Comparison of ENCODE assay signal across 1 cellular context in genomic region chr5:29993286-29993685, GRCh38.
A peak's percentile ranks its signal among the peaks of the same experiment; 100 is the strongest.
TF ChIP-seq lines count a peak whose summit lies in the region.

No MANE protein-coding gene starts in this region.

TF ChIP-seq in K562, 482 proteins besides CTCF, POLR2A, EP300 and RAD21 (continued from another document and continues in another):
- TF ChIP-seq L3MBTL2 (IDR thresholded peaks at IDR 0.05): no peak
- TF ChIP-seq RBM14 (IDR thresholded peaks at IDR 0.05; ENCODE audit: borderline replicate concordance, insufficient read depth, low read depth, low read length): no peak
- no peak for TF ChIP-seq STAT5B (CRISPR knock-in tag; IDR thresholded peaks at IDR 0.05)
- TF ChIP-seq TARDBP (IDR thresholded peaks at IDR 0.05): no peak
- TF ChIP-seq PRPF4 (IDR thresholded peaks at IDR 0.05; ENCODE audit: insufficient read depth, low read depth, low read length, poor library complexity, severe bottlenecking): no peak
- no peak for TF ChIP-seq MEF2D (tag; conservative IDR thresholded peaks at IDR 0.05; ENCODE audit: low read depth)
- no peak for TF ChIP-seq GABPB1 (CRISPR knock-in tag; IDR thresholded peaks at IDR 0.05)
- TF ChIP-seq SOX6 (IDR thresholded peaks at IDR 0.05): 0 out of 2 replicates have a peak, but pooled peaks have one; percentile 49
- TF ChIP-seq, protein P1, sequence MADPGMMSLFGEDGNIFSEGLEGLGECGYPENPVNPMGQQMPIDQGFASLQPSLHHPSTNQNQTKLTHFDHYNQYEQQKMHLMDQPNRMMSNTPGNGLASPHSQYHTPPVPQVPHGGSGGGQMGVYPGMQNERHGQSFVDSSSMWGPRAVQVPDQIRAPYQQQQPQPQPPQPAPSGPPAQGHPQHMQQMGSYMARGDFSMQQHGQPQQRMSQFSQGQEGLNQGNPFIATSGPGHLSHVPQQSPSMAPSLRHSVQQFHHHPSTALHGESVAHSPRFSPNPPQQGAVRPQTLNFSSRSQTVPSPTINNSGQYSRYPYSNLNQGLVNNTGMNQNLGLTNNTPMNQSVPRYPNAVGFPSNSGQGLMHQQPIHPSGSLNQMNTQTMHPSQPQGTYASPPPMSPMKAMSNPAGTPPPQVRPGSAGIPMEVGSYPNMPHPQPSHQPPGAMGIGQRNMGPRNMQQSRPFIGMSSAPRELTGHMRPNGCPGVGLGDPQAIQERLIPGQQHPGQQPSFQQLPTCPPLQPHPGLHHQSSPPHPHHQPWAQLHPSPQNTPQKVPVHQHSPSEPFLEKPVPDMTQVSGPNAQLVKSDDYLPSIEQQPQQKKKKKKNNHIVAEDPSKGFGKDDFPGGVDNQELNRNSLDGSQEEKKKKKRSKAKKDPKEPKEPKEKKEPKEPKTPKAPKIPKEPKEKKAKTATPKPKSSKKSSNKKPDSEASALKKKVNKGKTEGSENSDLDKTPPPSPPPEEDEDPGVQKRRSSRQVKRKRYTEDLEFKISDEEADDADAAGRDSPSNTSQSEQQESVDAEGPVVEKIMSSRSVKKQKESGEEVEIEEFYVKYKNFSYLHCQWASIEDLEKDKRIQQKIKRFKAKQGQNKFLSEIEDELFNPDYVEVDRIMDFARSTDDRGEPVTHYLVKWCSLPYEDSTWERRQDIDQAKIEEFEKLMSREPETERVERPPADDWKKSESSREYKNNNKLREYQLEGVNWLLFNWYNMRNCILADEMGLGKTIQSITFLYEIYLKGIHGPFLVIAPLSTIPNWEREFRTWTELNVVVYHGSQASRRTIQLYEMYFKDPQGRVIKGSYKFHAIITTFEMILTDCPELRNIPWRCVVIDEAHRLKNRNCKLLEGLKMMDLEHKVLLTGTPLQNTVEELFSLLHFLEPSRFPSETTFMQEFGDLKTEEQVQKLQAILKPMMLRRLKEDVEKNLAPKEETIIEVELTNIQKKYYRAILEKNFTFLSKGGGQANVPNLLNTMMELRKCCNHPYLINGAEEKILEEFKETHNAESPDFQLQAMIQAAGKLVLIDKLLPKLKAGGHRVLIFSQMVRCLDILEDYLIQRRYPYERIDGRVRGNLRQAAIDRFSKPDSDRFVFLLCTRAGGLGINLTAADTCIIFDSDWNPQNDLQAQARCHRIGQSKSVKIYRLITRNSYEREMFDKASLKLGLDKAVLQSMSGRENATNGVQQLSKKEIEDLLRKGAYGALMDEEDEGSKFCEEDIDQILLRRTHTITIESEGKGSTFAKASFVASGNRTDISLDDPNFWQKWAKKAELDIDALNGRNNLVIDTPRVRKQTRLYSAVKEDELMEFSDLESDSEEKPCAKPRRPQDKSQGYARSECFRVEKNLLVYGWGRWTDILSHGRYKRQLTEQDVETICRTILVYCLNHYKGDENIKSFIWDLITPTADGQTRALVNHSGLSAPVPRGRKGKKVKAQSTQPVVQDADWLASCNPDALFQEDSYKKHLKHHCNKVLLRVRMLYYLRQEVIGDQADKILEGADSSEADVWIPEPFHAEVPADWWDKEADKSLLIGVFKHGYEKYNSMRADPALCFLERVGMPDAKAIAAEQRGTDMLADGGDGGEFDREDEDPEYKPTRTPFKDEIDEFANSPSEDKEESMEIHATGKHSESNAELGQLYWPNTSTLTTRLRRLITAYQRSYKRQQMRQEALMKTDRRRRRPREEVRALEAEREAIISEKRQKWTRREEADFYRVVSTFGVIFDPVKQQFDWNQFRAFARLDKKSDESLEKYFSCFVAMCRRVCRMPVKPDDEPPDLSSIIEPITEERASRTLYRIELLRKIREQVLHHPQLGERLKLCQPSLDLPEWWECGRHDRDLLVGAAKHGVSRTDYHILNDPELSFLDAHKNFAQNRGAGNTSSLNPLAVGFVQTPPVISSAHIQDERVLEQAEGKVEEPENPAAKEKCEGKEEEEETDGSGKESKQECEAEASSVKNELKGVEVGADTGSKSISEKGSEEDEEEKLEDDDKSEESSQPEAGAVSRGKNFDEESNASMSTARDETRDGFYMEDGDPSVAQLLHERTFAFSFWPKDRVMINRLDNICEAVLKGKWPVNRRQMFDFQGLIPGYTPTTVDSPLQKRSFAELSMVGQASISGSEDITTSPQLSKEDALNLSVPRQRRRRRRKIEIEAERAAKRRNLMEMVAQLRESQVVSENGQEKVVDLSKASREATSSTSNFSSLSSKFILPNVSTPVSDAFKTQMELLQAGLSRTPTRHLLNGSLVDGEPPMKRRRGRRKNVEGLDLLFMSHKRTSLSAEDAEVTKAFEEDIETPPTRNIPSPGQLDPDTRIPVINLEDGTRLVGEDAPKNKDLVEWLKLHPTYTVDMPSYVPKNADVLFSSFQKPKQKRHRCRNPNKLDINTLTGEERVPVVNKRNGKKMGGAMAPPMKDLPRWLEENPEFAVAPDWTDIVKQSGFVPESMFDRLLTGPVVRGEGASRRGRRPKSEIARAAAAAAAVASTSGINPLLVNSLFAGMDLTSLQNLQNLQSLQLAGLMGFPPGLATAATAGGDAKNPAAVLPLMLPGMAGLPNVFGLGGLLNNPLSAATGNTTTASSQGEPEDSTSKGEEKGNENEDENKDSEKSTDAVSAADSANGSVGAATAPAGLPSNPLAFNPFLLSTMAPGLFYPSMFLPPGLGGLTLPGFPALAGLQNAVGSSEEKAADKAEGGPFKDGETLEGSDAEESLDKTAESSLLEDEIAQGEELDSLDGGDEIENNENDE (IDR thresholded peaks at IDR 0.05; ENCODE audit: low read depth, low read length): no peak
- TF ChIP-seq NFIC (IDR thresholded peaks at IDR 0.05): peak; percentile 61
- no peak for TF ChIP-seq PRMT5 (CRISPR knock-in tag; IDR thresholded peaks at IDR 0.05)
- no peak for TF ChIP-seq TBL1XR1 (IDR thresholded peaks at IDR 0.05; ENCODE audit: low read length in 2 of 2)
- TF ChIP-seq CC2D1A (IDR thresholded peaks at IDR 0.05): peak; percentile 50; the same call in 1 of the 2 replicates
- TF ChIP-seq, protein P2, sequence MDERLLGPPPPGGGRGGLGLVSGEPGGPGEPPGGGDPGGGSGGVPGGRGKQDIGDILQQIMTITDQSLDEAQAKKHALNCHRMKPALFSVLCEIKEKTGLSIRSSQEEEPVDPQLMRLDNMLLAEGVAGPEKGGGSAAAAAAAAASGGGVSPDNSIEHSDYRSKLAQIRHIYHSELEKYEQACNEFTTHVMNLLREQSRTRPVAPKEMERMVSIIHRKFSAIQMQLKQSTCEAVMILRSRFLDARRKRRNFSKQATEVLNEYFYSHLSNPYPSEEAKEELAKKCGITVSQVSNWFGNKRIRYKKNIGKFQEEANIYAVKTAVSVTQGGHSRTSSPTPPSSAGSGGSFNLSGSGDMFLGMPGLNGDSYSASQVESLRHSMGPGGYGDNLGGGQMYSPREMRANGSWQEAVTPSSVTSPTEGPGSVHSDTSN (CRISPR knock-in tag; IDR thresholded peaks at IDR 0.05; ENCODE audit: low read depth): no peak
- TF ChIP-seq, protein P2 (tag; conservative IDR thresholded peaks at IDR 0.05; ENCODE audit: low read depth): peak; percentile 49; the same call in 1 of the 2 replicates
- TF ChIP-seq STAG1 (CRISPR knock-in tag; IDR thresholded peaks at IDR 0.05; ENCODE audit: borderline replicate concordance): no peak
- TF ChIP-seq ZNF77 (CRISPR knock-in tag; IDR thresholded peaks at IDR 0.05): no peak
- no peak for TF ChIP-seq ETV5 (CRISPR knock-in tag; IDR thresholded peaks at IDR 0.05; ENCODE audit: low read depth)
- TF ChIP-seq DPF2 (IDR thresholded peaks at IDR 0.05): peak; percentile 90
- no peak for TF ChIP-seq RBM15 (IDR thresholded peaks at IDR 0.05; ENCODE audit: insufficient read depth, low read length)
- TF ChIP-seq ZNF431 (CRISPR knock-in tag; IDR thresholded peaks at IDR 0.05): no peak
- no peak for TF ChIP-seq GATAD2B (IDR thresholded peaks at IDR 0.05; ENCODE audit: borderline replicate concordance)
- peak; percentile 77 for TF ChIP-seq HMBOX1 (IDR thresholded peaks at IDR 0.05)
- TF ChIP-seq, protein P3, sequence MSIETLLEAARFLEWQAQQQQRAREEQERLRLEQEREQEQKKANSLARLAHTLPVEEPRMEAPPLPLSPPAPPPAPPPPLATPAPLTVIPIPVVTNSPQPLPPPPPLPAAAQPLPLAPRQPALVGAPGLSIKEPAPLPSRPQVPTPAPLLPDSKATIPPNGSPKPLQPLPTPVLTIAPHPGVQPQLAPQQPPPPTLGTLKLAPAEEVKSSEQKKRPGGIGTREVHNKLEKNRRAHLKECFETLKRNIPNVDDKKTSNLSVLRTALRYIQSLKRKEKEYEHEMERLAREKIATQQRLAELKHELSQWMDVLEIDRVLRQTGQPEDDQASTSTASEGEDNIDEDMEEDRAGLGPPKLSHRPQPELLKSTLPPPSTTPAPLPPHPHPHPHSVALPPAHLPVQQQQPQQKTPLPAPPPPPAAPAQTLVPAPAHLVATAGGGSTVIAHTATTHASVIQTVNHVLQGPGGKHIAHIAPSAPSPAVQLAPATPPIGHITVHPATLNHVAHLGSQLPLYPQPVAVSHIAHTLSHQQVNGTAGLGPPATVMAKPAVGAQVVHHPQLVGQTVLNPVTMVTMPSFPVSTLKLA (conservative IDR thresholded peaks at IDR 0.05): no peak
- no peak for TF ChIP-seq THRAP3 (IDR thresholded peaks at IDR 0.05; ENCODE audit: borderline replicate concordance)
- TF ChIP-seq SNIP1 (IDR thresholded peaks at IDR 0.05; ENCODE audit: low read depth): no peak
- TF ChIP-seq, protein P4, sequence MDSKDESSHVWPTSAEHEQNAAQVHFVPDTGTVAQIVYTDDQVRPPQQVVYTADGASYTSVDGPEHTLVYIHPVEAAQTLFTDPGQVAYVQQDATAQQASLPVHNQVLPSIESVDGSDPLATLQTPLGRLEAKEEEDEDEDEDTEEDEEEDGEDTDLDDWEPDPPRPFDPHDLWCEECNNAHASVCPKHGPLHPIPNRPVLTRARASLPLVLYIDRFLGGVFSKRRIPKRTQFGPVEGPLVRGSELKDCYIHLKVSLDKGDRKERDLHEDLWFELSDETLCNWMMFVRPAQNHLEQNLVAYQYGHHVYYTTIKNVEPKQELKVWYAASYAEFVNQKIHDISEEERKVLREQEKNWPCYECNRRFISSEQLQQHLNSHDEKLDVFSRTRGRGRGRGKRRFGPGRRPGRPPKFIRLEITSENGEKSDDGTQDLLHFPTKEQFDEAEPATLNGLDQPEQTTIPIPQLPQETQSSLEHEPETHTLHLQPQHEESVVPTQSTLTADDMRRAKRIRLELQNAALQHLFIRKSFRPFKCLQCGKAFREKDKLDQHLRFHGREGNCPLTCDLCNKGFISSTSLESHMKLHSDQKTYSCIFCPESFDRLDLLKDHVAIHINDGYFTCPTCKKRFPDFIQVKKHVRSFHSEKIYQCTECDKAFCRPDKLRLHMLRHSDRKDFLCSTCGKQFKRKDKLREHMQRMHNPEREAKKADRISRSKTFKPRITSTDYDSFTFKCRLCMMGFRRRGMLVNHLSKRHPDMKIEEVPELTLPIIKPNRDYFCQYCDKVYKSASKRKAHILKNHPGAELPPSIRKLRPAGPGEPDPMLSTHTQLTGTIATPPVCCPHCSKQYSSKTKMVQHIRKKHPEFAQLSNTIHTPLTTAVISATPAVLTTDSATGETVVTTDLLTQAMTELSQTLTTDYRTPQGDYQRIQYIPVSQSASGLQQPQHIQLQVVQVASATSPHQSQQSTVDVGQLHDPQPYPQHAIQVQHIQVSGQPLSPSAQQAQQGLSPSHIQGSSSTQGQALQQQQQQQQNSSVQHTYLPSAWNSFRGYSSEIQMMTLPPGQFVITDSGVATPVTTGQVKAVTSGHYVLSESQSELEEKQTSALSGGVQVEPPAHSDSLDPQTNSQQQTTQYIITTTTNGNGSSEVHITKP (IDR thresholded peaks at IDR 0.05; ENCODE audit: partially characterized antibody): peak; percentile 11
- TF ChIP-seq ZNF384 (IDR thresholded peaks at IDR 0.05; ENCODE audit: low read depth, low read length): no peak
- peak; percentile 73 for TF ChIP-seq TCF3 (CRISPR knock-in tag; IDR thresholded peaks at IDR 0.05)
- no peak for TF ChIP-seq NEUROD1 (IDR thresholded peaks at IDR 0.05; ENCODE audit: borderline replicate concordance, low read depth, low read length, partially characterized antibody)
- TF ChIP-seq ZBTB1 (CRISPR knock-in tag; IDR thresholded peaks at IDR 0.05; ENCODE audit: borderline replicate concordance, low read depth): no peak
- TF ChIP-seq ZNF518B (CRISPR knock-in tag; IDR thresholded peaks at IDR 0.05): no peak
- TF ChIP-seq RCOR1 (IDR thresholded peaks at IDR 0.05; ENCODE audit: borderline replicate concordance in 1 of 2, low read depth in 2 of 2, low read length in 2 of 2): peak in 1 of 2 experiments; percentile 59; a peak in 1 of 4 replicates
